18 cellular contexts compared by ENCODE assay signal in genomic region chr22:26450453-26451185, GRCh38.
DNase-seq lines count a peak whose midpoint lies in the region; ATAC-seq lines count a peak whose summit lies in the region.
"Had no signal": no experiment of that assay in that cellular context is flagged by ENCODE, and none has a peak within 500 bp of the region (broad histone marks: within the 10 kb centered on the region; RNA-seq: fewer than 3 reads in every experiment).

No MANE protein-coding gene starts in this region.

- ATAC-seq in activated naive CD8-positive, alpha-beta T cell treated with anti-CD3 and anti-CD28 coated beads, Interleukin-2, amount 50 U/mL, for 24 hours: no peak
- ATAC-seq in effector memory CD8-positive, alpha-beta T cell (replicated peaks): no peak
- ATAC-seq in stimulated activated effector memory CD8-positive, alpha-beta T cell treated with anti-CD3 and anti-CD28 coated beads, Interleukin-12 subunit alpha, Interleukin-12 subunit beta, amount 100 ng/mL, for 72 hours: no peak
- ATAC-seq: K562 had no signal

- H3K27me3 Mint-ChIP-seq in activated naive CD8-positive, alpha-beta T cell: no peaks in the 10 kb centered on the region
- H3K27me3 Mint-ChIP-seq in activated naive CD8-positive, alpha-beta T cell treated with anti-CD3 and anti-CD28 coated beads, Interleukin-2, amount 50 U/mL, for 24 hours: no peaks in the 10 kb centered on the region
- H3K27me3 Mint-ChIP-seq in effector memory CD8-positive, alpha-beta T cell: no peaks in the 10 kb centered on the region

- H3K4me3 Mint-ChIP-seq in activated naive CD8-positive, alpha-beta T cell: no peak overlapping the region
- H3K4me3 Mint-ChIP-seq in activated naive CD8-positive, alpha-beta T cell treated with anti-CD3 and anti-CD28 coated beads, Interleukin-2, amount 50 U/mL, for 24 hours: no peak overlapping the region
- H3K4me3 Mint-ChIP-seq in effector memory CD8-positive, alpha-beta T cell: no peak overlapping the region
- H3K4me3 Mint-ChIP-seq in stimulated activated effector memory CD8-positive, alpha-beta T cell treated with anti-CD3 and anti-CD28 coated beads, Interleukin-12 subunit alpha, Interleukin-12 subunit beta, amount 100 ng/mL, for 72 hours: no peak overlapping the region

- H3K27ac Mint-ChIP-seq in activated naive CD8-positive, alpha-beta T cell: peak overlapping the region; percentile 41
- no peak overlapping the region for H3K27ac Mint-ChIP-seq in activated naive CD8-positive, alpha-beta T cell treated with anti-CD3 and anti-CD28 coated beads, Interleukin-2, amount 50 U/mL, for 24 hours
- peak overlapping the region; percentile 31 to 38 for H3K27ac Mint-ChIP-seq in effector memory CD8-positive, alpha-beta T cell
- H3K27ac Mint-ChIP-seq in stimulated activated effector memory CD8-positive, alpha-beta T cell treated with anti-CD3 and anti-CD28 coated beads, Interleukin-12 subunit alpha, Interleukin-12 subunit beta, amount 100 ng/mL, for 72 hours: peak overlapping the region; percentile 17

- H3K9me3 Mint-ChIP-seq in activated naive CD8-positive, alpha-beta T cell (ENCODE audit: low read depth): no peaks in the 10 kb centered on the region
- H3K9me3 Mint-ChIP-seq in activated naive CD8-positive, alpha-beta T cell treated with anti-CD3 and anti-CD28 coated beads, Interleukin-2, amount 50 U/mL, for 24 hours: no peaks in the 10 kb centered on the region
- no peaks in the 10 kb centered on the region for H3K9me3 Mint-ChIP-seq in effector memory CD8-positive, alpha-beta T cell
- no peaks in the 10 kb centered on the region for H3K9me3 Mint-ChIP-seq in stimulated activated effector memory CD8-positive, alpha-beta T cell treated with anti-CD3 and anti-CD28 coated beads, Interleukin-12 subunit alpha, Interleukin-12 subunit beta, amount 100 ng/mL, for 72 hours

- no peaks in the 10 kb centered on the region for H3K36me3 Mint-ChIP-seq in activated naive CD8-positive, alpha-beta T cell
- peaks cover 15% of the 10 kb centered on the region for H3K36me3 Mint-ChIP-seq in activated naive CD8-positive, alpha-beta T cell treated with anti-CD3 and anti-CD28 coated beads, Interleukin-2, amount 50 U/mL, for 24 hours (ENCODE audit: low read depth)
- peaks cover 12% of the 10 kb centered on the region for H3K36me3 Mint-ChIP-seq in effector memory CD8-positive, alpha-beta T cell (ENCODE audit: insufficient read depth)
- H3K36me3 Mint-ChIP-seq in stimulated activated effector memory CD8-positive, alpha-beta T cell treated with anti-CD3 and anti-CD28 coated beads, Interleukin-12 subunit alpha, Interleukin-12 subunit beta, amount 100 ng/mL, for 72 hours: peaks cover 45% of the 10 kb centered on the region

- DNase-seq in activated naive CD8-positive, alpha-beta T cell treated with anti-CD3 and anti-CD28 coated beads, Interleukin-2, amount 50 U/mL, for 24 hours: no peak
- peak; percentile 86 to 94 for DNase-seq in NCI-H524 (lab: John Stamatoyannopoulos, UW)
- no peak for DNase-seq in effector memory CD8-positive, alpha-beta T cell
- DNase-seq in stimulated activated effector memory CD8-positive, alpha-beta T cell treated with anti-CD3 and anti-CD28 coated beads, Interleukin-12 subunit alpha, Interleukin-12 subunit beta, amount 100 ng/mL, for 72 hours (ENCODE audit: low spot score in 2 of 2): no peak
- no peak for DNase-seq in hippocampal formation (lab: John Stamatoyannopoulos, UW)
- no peak for DNase-seq in NCI-H345 treated with DMSO at 0.1 percent for 48 hours (lab: John Stamatoyannopoulos, UW; ENCODE audit: unreplicated experiment)
- no peak for DNase-seq in SW 1271 (lab: John Stamatoyannopoulos, UW)
- DNase-seq: C1 segment of cervical spinal cord, GF-D8, GOT3, NCI-H1092 treated with DMSO at 0.1 percent for 48 hours, NCI-H146, NCI-H2081 treated with DMSO at 0.1 percent for 48 hours, NCI-H526 treated with DMSO at 0.1 percent for 48 hours, OCI-M1, Right ventricle myocardium superior had no signal

- no peaks in the 10 kb centered on the region for H3K4me1 Mint-ChIP-seq in activated naive CD8-positive, alpha-beta T cell (ENCODE audit: low read depth)
- no peaks in the 10 kb centered on the region for H3K4me1 Mint-ChIP-seq in activated naive CD8-positive, alpha-beta T cell treated with anti-CD3 and anti-CD28 coated beads, Interleukin-2, amount 50 U/mL, for 24 hours
- H3K4me1 Mint-ChIP-seq in effector memory CD8-positive, alpha-beta T cell (ENCODE audit: low read depth in 2 of 2): no peaks in the 10 kb centered on the region
- H3K4me1 Mint-ChIP-seq in stimulated activated effector memory CD8-positive, alpha-beta T cell treated with anti-CD3 and anti-CD28 coated beads, Interleukin-12 subunit alpha, Interleukin-12 subunit beta, amount 100 ng/mL, for 72 hours: no peaks in the 10 kb centered on the region

Comparison
In these comparisons a context has a peak if more than half of its experiments do, and no peak if none do; other contexts are left out.
1. DNase-seq: peak in NCI-H524 (2 of 2); none in activated naive CD8-positive, alpha-beta T cell treated with anti-CD3 and anti-CD28 coated beads, Interleukin-2, amount 50 U/mL, for 24 hours (single experiment), effector memory CD8-positive, alpha-beta T cell (0 of 3), stimulated activated effector memory CD8-positive, alpha-beta T cell treated with anti-CD3 and anti-CD28 coated beads, Interleukin-12 subunit alpha, Interleukin-12 subunit beta, amount 100 ng/mL, for 72 hours (0 of 2), hippocampal formation (0 of 2), NCI-H345 treated with DMSO at 0.1 percent for 48 hours (single experiment) and SW 1271 (0 of 2).